ENCODE assay signal across 8 cellular contexts in the genomic region with DNA sequence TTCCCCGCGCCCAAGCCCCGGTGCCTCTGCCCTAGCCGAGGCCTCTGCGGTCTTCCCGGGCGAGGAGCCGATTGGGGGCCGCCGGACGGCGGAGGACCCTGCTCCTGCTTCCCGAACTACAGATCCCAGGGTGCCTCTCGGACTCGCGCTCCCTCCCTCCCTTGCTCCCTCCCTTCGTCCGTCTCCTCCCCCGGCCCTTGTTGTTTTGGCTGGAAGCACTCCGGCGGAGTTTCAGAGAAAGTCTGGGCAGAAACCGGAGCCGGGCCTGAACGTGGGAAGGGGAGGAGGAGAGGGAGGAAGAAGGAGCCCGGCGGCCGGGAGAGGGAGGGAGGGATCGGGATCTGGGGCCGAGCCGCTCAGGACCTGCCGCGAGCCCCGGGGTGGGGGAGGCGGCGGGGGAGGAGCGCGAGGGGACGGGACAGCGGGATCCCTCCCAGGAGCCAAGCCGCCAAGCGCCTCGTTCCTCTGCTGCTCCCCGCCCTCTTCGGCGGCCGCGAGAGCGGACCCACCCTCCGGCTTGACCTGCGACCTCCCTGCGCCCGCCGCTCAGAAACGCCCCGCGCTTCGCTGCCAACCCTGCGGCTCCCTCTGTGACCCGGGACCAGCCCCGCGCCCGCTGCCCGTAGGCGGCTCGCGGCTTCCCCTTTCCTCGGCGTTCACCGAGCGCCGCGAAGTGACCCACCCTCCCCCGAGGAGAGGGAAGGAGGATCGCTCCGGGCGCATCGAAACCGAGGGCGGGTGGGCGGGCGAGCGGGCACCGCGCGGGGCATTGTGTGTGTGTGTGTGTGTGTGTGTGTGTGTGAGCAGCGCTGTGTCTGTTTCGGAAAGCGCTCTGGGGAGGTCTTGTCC. TPM values are rescaled to one million over a fixed set of nuclear protein-coding genes. Genes with fewer than 3 reads are reported as not detected.
DNase-seq lines count a peak whose midpoint lies in the region; ATAC-seq and TF ChIP-seq lines count a peak whose summit lies in the region.

No MANE protein-coding gene starts in this region.

- WGBS in endodermal cell (ENCODE audit: insufficient coverage in 1 of 2, insufficient read length in 1 of 2), 2 experiments, result 0% methylated on average over 2 to 88 of the region's 88 CpGs

- H3K36me3 ChIP-seq in WERI-Rb-1 (peaks cover 6% of the 10 kb centered on the region; the same call in 1 of the 2 replicates), endodermal cell (ENCODE audit: control insufficient read depth, insufficient read depth, low read length) (no peaks in the 10 kb centered on the region)

- no peaks in the 10 kb centered on the region for H3K27me3 Mint-ChIP-seq in endodermal cell (ENCODE audit: insufficient read depth)

- no peaks in the 10 kb centered on the region for H3K36me3 Mint-ChIP-seq in endodermal cell (ENCODE audit: low read depth)

- TF ChIP-seq CTCF in GM13977 (IDR thresholded peaks at IDR 0.05; ENCODE audit: extremely low read depth, insufficient read depth, missing control alignments), result no peak
- TF ChIP-seq CTCF in WERI-Rb-1 (IDR thresholded peaks at IDR 0.05; ENCODE audit: low read depth, low read length), result no peak
- no peak for TF ChIP-seq CTCF in endodermal cell (conservative IDR thresholded peaks at IDR 0.05)

- H3K9ac ChIP-seq in endodermal cell (ENCODE audit: extremely low read depth, low read length, poor library complexity, severe bottlenecking), result peak overlapping the region; percentile 80

- H3K4me1 Mint-ChIP-seq in endodermal cell, result peaks cover 13% of the 10 kb centered on the region

- peak; percentile 76 for DNase-seq in AG08395 (ENCODE audit: low spot score)
- DNase-seq in GM13977 (ENCODE audit: low spot score), result peak; percentile 66
- DNase-seq in NCI-H128 (lab: John Stamatoyannopoulos, UW; ENCODE audit: unreplicated experiment), result peak; percentile 27
- peak; percentile 95 for DNase-seq in WERI-Rb-1
- DNase-seq in endodermal cell, result peak; percentile 97
- DNase-seq in medulla oblongata (ENCODE audit: extremely low spot score), result peak; percentile 93
- peak; percentile 54 for DNase-seq in stimulated activated naive CD8-positive, alpha-beta T cell treated with anti-CD3 and anti-CD28 coated beads, Interleukin-15, Interleukin-2, amounts not matched to agents 100 U/mL and 50 U/mL, for 24 hours

- H3K4me3 Mint-ChIP-seq in endodermal cell, result peak overlapping the region; percentile 81

- no peaks in the 10 kb centered on the region for H3K27me3 ChIP-seq in WERI-Rb-1 (ENCODE audit: insufficient read depth, low read depth, severe bottlenecking)
- no peaks in the 10 kb centered on the region for H3K27me3 ChIP-seq in endodermal cell (ENCODE audit: control insufficient read depth, insufficient read depth, low read length, poor library complexity, severe bottlenecking)

- no peaks in the 10 kb centered on the region for H3K4me1 ChIP-seq in endodermal cell (ENCODE audit: control insufficient read depth, insufficient read depth, low read length)

- H3K4me3 ChIP-seq in WERI-Rb-1 (ENCODE audit: low read depth, low read length) (peak overlapping the region; percentile 89), endodermal cell (ENCODE audit: low read length) (peak overlapping the region; percentile 94)

- in situ Hi-C loops in GM13977 (cut with MboI; ENCODE audit: low pct_unique_long_range_greater_than_20kb, low sequenced_read_pairs, unreplicated experiment), result no loop called here

- peak overlapping the region; percentile 95 for H3K27ac Mint-ChIP-seq in endodermal cell

- ATAC-seq in HG02798 (IDR thresholded peaks at IDR 0.05; ENCODE audit: poor library complexity, unreplicated experiment), result peak; percentile 65
- peak; percentile 54 for ATAC-seq in stimulated activated naive CD8-positive, alpha-beta T cell treated with anti-CD3 and anti-CD28 coated beads, Interleukin-15, Interleukin-2, amounts not matched to agents 100 U/mL and 50 U/mL, for 24 hours

- H3K9me3 Mint-ChIP-seq in endodermal cell, result no peaks in the 10 kb centered on the region

- no peaks in the 10 kb centered on the region for H3K9me3 ChIP-seq in WERI-Rb-1 (ENCODE audit: severe bottlenecking)
- no peaks in the 10 kb centered on the region for H3K9me3 ChIP-seq in endodermal cell (ENCODE audit: control insufficient read depth, low read length)

- H3K27ac ChIP-seq in WERI-Rb-1, result peak overlapping the region; percentile 90
- H3K27ac ChIP-seq in endodermal cell (ENCODE audit: low read depth, low read length), result peak overlapping the region; percentile 94

RNA-seq across cellular contexts. Expression of a gene that starts 0.5 kb away (rescaled TPM):
- total RNA-seq in endodermal cell, result 10 to 100 TPM; 28.3 to 33.3 TPM
- 21.4 TPM for polyA plus RNA-seq in endodermal cell (2013, experiment 1 of 2)
- polyA plus RNA-seq in endodermal cell (2013, experiment 2 of 2), result 21.2 TPM

Comparison
In these comparisons a context has a peak if more than half of its experiments do, and no peak if none do; other contexts are left out.
1. Peak in every context shown above with its lines: DNase-seq, ATAC-seq, H3K4me3 ChIP-seq and H3K27ac ChIP-seq.
2. DNase-seq: peak in every context shown above with its lines; median percentile 97 in endodermal cell; 95 in WERI-Rb-1; 93 in medulla oblongata; 76 in AG08395; 66 in GM13977; 54 in stimulated activated naive CD8-positive, alpha-beta T cell treated with anti-CD3 and anti-CD28 coated beads, Interleukin-15, Interleukin-2, amounts not matched to agents 100 U/mL and 50 U/mL, for 24 hours; 27 in NCI-H128.